In the genomic region with DNA sequence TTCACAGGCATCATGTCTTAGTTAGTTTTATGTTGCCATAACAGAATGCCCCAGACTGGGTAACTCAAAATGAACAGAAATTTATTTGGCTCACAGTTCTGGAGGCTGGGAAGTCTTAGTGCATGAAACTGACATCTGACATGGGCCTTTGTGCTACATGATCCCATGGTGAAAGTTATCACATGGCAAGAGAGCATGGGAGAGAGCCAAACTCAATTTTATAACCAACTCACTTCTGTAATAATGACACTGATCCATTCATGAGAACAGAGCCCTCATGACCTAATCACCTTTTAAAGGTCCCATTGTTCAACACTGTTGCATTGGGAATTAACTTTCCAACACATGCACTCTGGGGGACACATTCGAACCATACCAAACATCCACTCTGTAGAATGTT, we compare ENCODE assay signal across 25 cellular contexts.
"Had no signal": no experiment of that assay in that cellular context is flagged by ENCODE, and none has a peak within 500 bp of the region (broad histone marks: within the 10 kb centered on the region; RNA-seq: fewer than 3 reads in every experiment).

No MANE protein-coding gene starts in this region.

- H3K36me3 ChIP-seq: colonic mucosa, esophagus muscularis mucosa, esophagus squamous epithelium, gastrocnemius medialis, gastroesophageal sphincter, heart left ventricle, heart right ventricle had no signal

- DNase-seq: colonic mucosa; cortex of kidney; dermis blood vessel endothelial cell; dorsolateral prefrontal cortex; effector CD4-positive, alpha-beta T cell; effector CD8-positive, alpha-beta T cell; effector memory CD4-positive, alpha-beta T cell; effector memory CD8-positive, alpha-beta T cell; endodermal cell; erythroblast; esophagus squamous epithelium; foreskin fibroblast; foreskin keratinocyte; gastrocnemius medialis; glutamatergic neuron; head of caudate nucleus; heart left ventricle; heart right ventricle had no signal

- H3K4me3 ChIP-seq: colonic mucosa, coronary artery, dorsolateral prefrontal cortex, esophagus muscularis mucosa, esophagus squamous epithelium, gastrocnemius medialis, gastroesophageal sphincter, heart left ventricle, heart right ventricle, hepatocyte had no signal

- H3K4me1 Mint-ChIP-seq: endodermal cell had no signal

- H3K27me3 ChIP-seq: colonic mucosa, dorsolateral prefrontal cortex, esophagus muscularis mucosa, esophagus squamous epithelium, foreskin keratinocyte, gastrocnemius medialis, gastroesophageal sphincter, heart left ventricle, heart right ventricle had no signal

- H3K4me3 Mint-ChIP-seq: dendritic cell treated with granulocyte-macrophage colony-stimulating factor and Interleukin-4, amounts not matched to agents 40 ng/mL and 50 ng/mL, for 4 days; effector memory CD8-positive, alpha-beta T cell; endodermal cell had no signal

- H3K9me3 ChIP-seq: colonic mucosa, esophagus muscularis mucosa, esophagus squamous epithelium, gastrocnemius medialis, gastroesophageal sphincter, heart left ventricle, heart right ventricle had no signal

- H3K4me1 ChIP-seq: colonic mucosa, esophagus squamous epithelium, foreskin keratinocyte, gastrocnemius medialis, heart left ventricle, heart right ventricle had no signal

- ATAC-seq: effector memory CD8-positive, alpha-beta T cell; esophagus mucosa; foreskin keratinocyte; gastrocnemius medialis; gastroesophageal sphincter; heart left ventricle; heart right ventricle had no signal

- H3K27me3 Mint-ChIP-seq: dendritic cell treated with granulocyte-macrophage colony-stimulating factor and Interleukin-4, amounts not matched to agents 40 ng/mL and 50 ng/mL, for 4 days; effector memory CD8-positive, alpha-beta T cell had no signal

- H3K27ac ChIP-seq: colonic mucosa, coronary artery, dorsolateral prefrontal cortex, epithelial cell of prostate, esophagus muscularis mucosa, esophagus squamous epithelium, foreskin keratinocyte, gastrocnemius medialis, gastroesophageal sphincter, heart left ventricle, heart right ventricle, hepatocyte had no signal

- H3K27ac Mint-ChIP-seq: dendritic cell treated with granulocyte-macrophage colony-stimulating factor and Interleukin-4, amounts not matched to agents 40 ng/mL and 50 ng/mL, for 4 days; effector memory CD8-positive, alpha-beta T cell; endodermal cell had no signal
